8 cellular contexts compared by ENCODE assay signal in genomic region chr1:172443666-172444453, GRCh38.
DNase-seq lines count a peak whose midpoint lies in the region; ATAC-seq, FAIRE-seq and TF ChIP-seq lines count a peak whose summit lies in the region.

Gene PIGC (minus strand): TSS chr1:172444069. CDS start chr1:172442622, 1,447 bp downstream.

- peak; percentile 94 for FAIRE-seq in GM19239 (lab: Jason Lieb, UNC)

- H3K4me1 ChIP-seq in BLaER1 = peaks cover 18% of the 10 kb centered on the region

- peaks cover 33% of the 10 kb centered on the region for H3K36me3 ChIP-seq in BLaER1

- no peaks in the 10 kb centered on the region for H3K27me3 ChIP-seq in BLaER1

- DNase-seq in GM19239 (ENCODE audit: insufficient read length, low spot score) = peak; percentile 92
- peak; percentile 45 for DNase-seq in NCI-H524 treated with DMSO at 0.1 percent for 48 hours (lab: John Stamatoyannopoulos, UW)
- peak; percentile 91 to 92 for DNase-seq in activated CD4-positive, alpha-beta T cell treated with anti-CD3 and anti-CD28 coated beads for 4 hours
- DNase-seq in coronary artery (ENCODE audit: low spot score) = peak; percentile 87
- peak; percentile 94 for DNase-seq in left kidney (ENCODE audit: low read depth, low spot score)
- DNase-seq in stimulated activated CD4-positive, alpha-beta T cell treated with anti-CD3 and anti-CD28 coated beads, Interleukin-2, amount 100 ng/mL, for 24 hours = peak; percentile 95 to 96

- ATAC-seq in HG03457 (IDR thresholded peaks at IDR 0.05; ENCODE audit: unreplicated experiment) = peak; percentile 98

- TF ChIP-seq CTCF in coronary artery (IDR thresholded peaks at IDR 0.05) = peak; percentile 70

- H4K20me1 ChIP-seq in BLaER1 = 0 out of 2 replicates have a peak, but pooled peaks cover 9% of the 10 kb centered on the region

- peak within 1 kb of the TSS; percentile 87 for H3K4me2 ChIP-seq in BLaER1

- H3K9me3 ChIP-seq in BLaER1 = no peaks in the 10 kb centered on the region

- peak within 1 kb of the TSS; percentile 96 for H3K9ac ChIP-seq in BLaER1

- peak within 1 kb of the TSS; percentile 93 for H3K4me3 ChIP-seq in BLaER1
- H3K4me3 ChIP-seq in coronary artery = peak within 1 kb of the TSS; percentile 99

- H3K27ac ChIP-seq in BLaER1 (peak within 1 kb of the TSS; percentile 95), coronary artery (peak within 1 kb of the TSS; percentile 73 to 89)

Comparison
In these comparisons a context has a peak if more than half of its experiments do, and no peak if none do; other contexts are left out.
1. Peak in every context shown above with its lines: DNase-seq, ATAC-seq, H3K4me3 ChIP-seq and H3K27ac ChIP-seq.
2. DNase-seq: peak in every context shown above with its lines; median percentile 96 in stimulated activated CD4-positive, alpha-beta T cell treated with anti-CD3 and anti-CD28 coated beads, Interleukin-2, amount 100 ng/mL, for 24 hours; 94 in left kidney; 92 in GM19239; 92 in activated CD4-positive, alpha-beta T cell treated with anti-CD3 and anti-CD28 coated beads for 4 hours; 87 in coronary artery; 45 in NCI-H524 treated with DMSO at 0.1 percent for 48 hours.